Comparison of ENCODE assay signal across 17 cellular contexts in genomic region chr3:78823859-78824258, GRCh38.
DNase-seq lines count a peak whose midpoint lies in the region; ATAC-seq and TF ChIP-seq lines count a peak whose summit lies in the region.
"Had no signal": no experiment of that assay in that cellular context is flagged by ENCODE, and none has a peak within 500 bp of the region (broad histone marks: within the 10 kb centered on the region; RNA-seq: fewer than 3 reads in every experiment).

No MANE protein-coding gene starts in this region.

- H3K9me3 ChIP-seq in SK-N-SH: 0 out of 2 replicates have a peak, but pooled peaks cover 3% of the 10 kb centered on the region
- H3K9me3 ChIP-seq: esophagus squamous epithelium, HAP-1 had no signal

- ATAC-seq in GM19452 (IDR thresholded peaks at IDR 0.05; ENCODE audit: unreplicated experiment): no peak
- ATAC-seq: naive thymus-derived CD8-positive, alpha-beta T cell had no signal

- no peak overlapping the region for H3K4me2 ChIP-seq in SK-N-SH

- TF ChIP-seq CTCF in SK-N-SH (IDR thresholded peaks at IDR 0.05): no peak
- no peak for TF ChIP-seq CTCF in fibroblast of pulmonary artery (IDR thresholded peaks at IDR 0.05; ENCODE audit: low read length, missing control alignments)

- WGBS in SK-N-SH (ENCODE audit: low lambda C conversion rate): 67% methylated on average over 1 of the region's 1 CpG

- H4K20me1 ChIP-seq in SK-N-SH (ENCODE audit: insufficient read depth): no peaks in the 10 kb centered on the region

- no peak overlapping the region for H3K9ac ChIP-seq in SK-N-SH

- DNase-seq in GM03348 (ENCODE audit: low spot score) (peak; percentile 13), SK-N-SH (no peak), fibroblast of pulmonary artery (ENCODE audit: low read depth) (peak; percentile 78), renal cortical epithelial cell (ENCODE audit: low read depth) (peak; percentile 68), NCI-H128 (lab: John Stamatoyannopoulos, UW; ENCODE audit: unreplicated experiment) (no peak), NCI-H146 (lab: John Stamatoyannopoulos, UW) (no peak)
- DNase-seq in stimulated activated CD4-positive, alpha-beta T cell treated with anti-CD3 and anti-CD28 coated beads, Interleukin-12 subunit alpha, Interleukin-12 subunit beta, amount 100 ng/mL, for 4 hours: no peak
- DNase-seq: activated gamma-delta T cell treated with Interleukin-2 at 50 U/mL for 16 hours; DMS79; dorsolateral prefrontal cortex; esophagus squamous epithelium; MV-4-11; naive thymus-derived CD8-positive, alpha-beta T cell; NCI-H82; stimulated activated CD4-positive, alpha-beta T cell treated with anti-CD3 and anti-CD28 coated beads, Interleukin-15, amount 100 ng/mL, for 24 hours had no signal

- peaks cover 10 to 21% of the 10 kb centered on the region in 2 experiments; a peak in 3 of 4 replicates for H3K4me1 ChIP-seq in SK-N-SH (ENCODE audit: control insufficient read depth in 1 of 2, insufficient read depth in 2 of 2, low read depth in 1 of 2, low read length in 1 of 2)

- no peaks in the 10 kb centered on the region; the same call in none of the 2 replicates for H3K79me2 ChIP-seq in SK-N-SH (ENCODE audit: insufficient read depth)

- no peaks in the 10 kb centered on the region for H3K9me2 ChIP-seq in SK-N-SH

- peak in 1 of 2 experiments; percentile 28; a peak in 1 of 4 replicates for TF ChIP-seq EP300 in SK-N-SH (IDR thresholded peaks at IDR 0.05; ENCODE audit: borderline replicate concordance in 1 of 2, low read depth in 1 of 2, low read length in 1 of 2)

- H3K4me3 ChIP-seq in SK-N-SH (ENCODE audit: low read depth in 2 of 2, low read length in 1 of 2) (no peak overlapping the region), fibroblast of pulmonary artery (replicated peaks; ENCODE audit: low read depth, low read length) (no peak overlapping the region)
- H3K4me3 ChIP-seq: esophagus squamous epithelium, HAP-1 had no signal

- CTCF ChIA-PET in SK-N-SH (lab: Yijun Ruan, JAX): no interaction called here

- H3K36me3 ChIP-seq in SK-N-SH (replicated peaks in 1 of 2; ENCODE audit: control insufficient read depth in 1 of 2, insufficient read depth in 2 of 2, low read length in 1 of 2): peaks cover 0 to 12% of the 10 kb centered on the region in 2 experiments
- H3K36me3 ChIP-seq: esophagus squamous epithelium, HAP-1 had no signal

- H3F3A ChIP-seq in SK-N-SH (replicated peaks; ENCODE audit: insufficient read depth): peaks cover 4% of the 10 kb centered on the region

- H2AFZ ChIP-seq in SK-N-SH (ENCODE audit: low read depth): no peak overlapping the region

- H3K27ac ChIP-seq in SK-N-SH (ENCODE audit: low read depth in 2 of 2, low read length in 1 of 2): no peak overlapping the region
- H3K27ac ChIP-seq: esophagus squamous epithelium had no signal

- TF ChIP-seq RAD21 in SK-N-SH (IDR thresholded peaks at IDR 0.05; ENCODE audit: low read length): no peak

- POLR2A ChIA-PET in SK-N-SH (lab: Yijun Ruan, JAX): no interaction called here

- H3K27me3 ChIP-seq in SK-N-SH (ENCODE audit: insufficient read depth): no peaks in the 10 kb centered on the region
- H3K27me3 ChIP-seq: dorsolateral prefrontal cortex, esophagus squamous epithelium had no signal

TF ChIP-seq in SK-N-SH, 30 proteins besides CTCF, POLR2A, EP300 and RAD21:
- TF ChIP-seq TCF12 (IDR thresholded peaks at IDR 0.05): peak; percentile 51
- TF ChIP-seq, protein P1, sequence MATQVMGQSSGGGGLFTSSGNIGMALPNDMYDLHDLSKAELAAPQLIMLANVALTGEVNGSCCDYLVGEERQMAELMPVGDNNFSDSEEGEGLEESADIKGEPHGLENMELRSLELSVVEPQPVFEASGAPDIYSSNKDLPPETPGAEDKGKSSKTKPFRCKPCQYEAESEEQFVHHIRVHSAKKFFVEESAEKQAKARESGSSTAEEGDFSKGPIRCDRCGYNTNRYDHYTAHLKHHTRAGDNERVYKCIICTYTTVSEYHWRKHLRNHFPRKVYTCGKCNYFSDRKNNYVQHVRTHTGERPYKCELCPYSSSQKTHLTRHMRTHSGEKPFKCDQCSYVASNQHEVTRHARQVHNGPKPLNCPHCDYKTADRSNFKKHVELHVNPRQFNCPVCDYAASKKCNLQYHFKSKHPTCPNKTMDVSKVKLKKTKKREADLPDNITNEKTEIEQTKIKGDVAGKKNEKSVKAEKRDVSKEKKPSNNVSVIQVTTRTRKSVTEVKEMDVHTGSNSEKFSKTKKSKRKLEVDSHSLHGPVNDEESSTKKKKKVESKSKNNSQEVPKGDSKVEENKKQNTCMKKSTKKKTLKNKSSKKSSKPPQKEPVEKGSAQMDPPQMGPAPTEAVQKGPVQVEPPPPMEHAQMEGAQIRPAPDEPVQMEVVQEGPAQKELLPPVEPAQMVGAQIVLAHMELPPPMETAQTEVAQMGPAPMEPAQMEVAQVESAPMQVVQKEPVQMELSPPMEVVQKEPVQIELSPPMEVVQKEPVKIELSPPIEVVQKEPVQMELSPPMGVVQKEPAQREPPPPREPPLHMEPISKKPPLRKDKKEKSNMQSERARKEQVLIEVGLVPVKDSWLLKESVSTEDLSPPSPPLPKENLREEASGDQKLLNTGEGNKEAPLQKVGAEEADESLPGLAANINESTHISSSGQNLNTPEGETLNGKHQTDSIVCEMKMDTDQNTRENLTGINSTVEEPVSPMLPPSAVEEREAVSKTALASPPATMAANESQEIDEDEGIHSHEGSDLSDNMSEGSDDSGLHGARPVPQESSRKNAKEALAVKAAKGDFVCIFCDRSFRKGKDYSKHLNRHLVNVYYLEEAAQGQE (IDR thresholded peaks at IDR 0.05; ENCODE audit: low read depth, low read length): no peak
- TF ChIP-seq JUND (IDR thresholded peaks at IDR 0.05): peak; percentile 42; the same call in 1 of the 2 replicates
- TF ChIP-seq, protein P2, sequence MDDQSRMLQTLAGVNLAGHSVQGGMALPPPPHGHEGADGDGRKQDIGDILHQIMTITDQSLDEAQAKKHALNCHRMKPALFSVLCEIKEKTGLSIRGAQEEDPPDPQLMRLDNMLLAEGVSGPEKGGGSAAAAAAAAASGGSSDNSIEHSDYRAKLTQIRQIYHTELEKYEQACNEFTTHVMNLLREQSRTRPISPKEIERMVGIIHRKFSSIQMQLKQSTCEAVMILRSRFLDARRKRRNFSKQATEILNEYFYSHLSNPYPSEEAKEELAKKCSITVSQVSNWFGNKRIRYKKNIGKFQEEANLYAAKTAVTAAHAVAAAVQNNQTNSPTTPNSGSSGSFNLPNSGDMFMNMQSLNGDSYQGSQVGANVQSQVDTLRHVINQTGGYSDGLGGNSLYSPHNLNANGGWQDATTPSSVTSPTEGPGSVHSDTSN (IDR thresholded peaks at IDR 0.05): peak; percentile 67
- TF ChIP-seq NFIC (IDR thresholded peaks at IDR 0.05; ENCODE audit: borderline replicate concordance): no peak

Comparison
In these comparisons a context has a peak if more than half of its experiments do, and no peak if none do; other contexts are left out.
1. DNase-seq: peak in GM03348 (single experiment), fibroblast of pulmonary artery (single experiment) and renal cortical epithelial cell (single experiment); none in SK-N-SH (single experiment), stimulated activated CD4-positive, alpha-beta T cell treated with anti-CD3 and anti-CD28 coated beads, Interleukin-12 subunit alpha, Interleukin-12 subunit beta, amount 100 ng/mL, for 4 hours (single experiment), NCI-H128 (single experiment) and NCI-H146 (single experiment).